In genomic region chr1:165871311-165872067, GRCh38 we compare ENCODE assay signal across 9 cellular contexts. TPM values are rescaled to one million over a fixed set of nuclear protein-coding genes. Genes with fewer than 3 reads are reported as not detected.
DNase-seq lines count a peak whose midpoint lies in the region; ATAC-seq lines count a peak whose summit lies in the region.
"Had no signal": no experiment of that assay in that cellular context is flagged by ENCODE, and none has a peak within 500 bp of the region (broad histone marks: within the 10 kb centered on the region; RNA-seq: fewer than 3 reads in every experiment).

No MANE protein-coding gene starts in this region.

- peaks cover 0 to 12% of the 10 kb centered on the region in 2 donors for H3K36me3 Mint-ChIP-seq in activated naive CD4-positive, alpha-beta T cell treated with anti-CD3 and anti-CD28 coated beads, Interleukin-2, amount 50 U/mL, for 72 hours

- peak overlapping the region; percentile 10 to 38 for H3K27ac Mint-ChIP-seq in activated naive CD4-positive, alpha-beta T cell treated with anti-CD3 and anti-CD28 coated beads, Interleukin-2, amount 50 U/mL, for 72 hours
- H3K27ac Mint-ChIP-seq: brain had no signal

- in situ Hi-C loops in SK-MEL-5 (cut with HindIII; ENCODE audit: low pct_unique_long_range_greater_than_20kb, low sequenced_read_pairs) = no loop called here

- H3K9me3 Mint-ChIP-seq in activated naive CD4-positive, alpha-beta T cell treated with anti-CD3 and anti-CD28 coated beads, Interleukin-2, amount 50 U/mL, for 72 hours = no peaks in the 10 kb centered on the region

- DNase-seq in COR-L47 (lab: John Stamatoyannopoulos, UW) (peak; percentile 18), SK-MEL-5 (ENCODE audit: low read depth, low spot score) (peak; percentile 91), iris pigment epithelial cell (ENCODE audit: low read depth) (peak; percentile 69), NCI-H1930 (lab: John Stamatoyannopoulos, UW) (no peak)
- peak; percentile 39 to 72 for DNase-seq in activated naive CD4-positive, alpha-beta T cell treated with anti-CD3 and anti-CD28 coated beads, Interleukin-2, amount 50 U/mL, for 72 hours (ENCODE audit: low spot score in 2 of 2)
- DNase-seq in stimulated activated CD8-positive, alpha-beta memory T cell treated with anti-CD3 and anti-CD28 coated beads, Interleukin-7, amount 100 ng/mL, for 48 hours (ENCODE audit: extremely low read depth in 1 of 2, low read depth in 1 of 2) = peak; percentile 29 to 55

- ATAC-seq in GM19351 (IDR thresholded peaks at IDR 0.05; ENCODE audit: unreplicated experiment) (peak; percentile 86), HG03378 (IDR thresholded peaks at IDR 0.05; ENCODE audit: unreplicated experiment) (peak; percentile 85)
- peak; percentile 68 to 86 for ATAC-seq in activated naive CD4-positive, alpha-beta T cell treated with anti-CD3 and anti-CD28 coated beads, Interleukin-2, amount 50 U/mL, for 72 hours

RNA-seq across cellular contexts. Expression of gene UCK2, which starts 44.1 kb away (rescaled TPM):
- total RNA-seq in SK-MEL-5 (2014; rRNA removed; shearing (Covaris generic)) = 76.0 and 90.3 TPM in 2 replicates
- 85.9 and 94.3 TPM in 2 replicates for polyA plus RNA-seq in SK-MEL-5 (2015; cell fraction: cytosol; rRNA removed)
- 36.4 and 45.8 TPM in 2 replicates for polyA plus RNA-seq in SK-MEL-5 (2015; cell fraction: nucleus; rRNA removed)
- 10 to 100 TPM; 37.0 to 61.6 TPM for total RNA-seq in activated naive CD4-positive, alpha-beta T cell treated with anti-CD3 and anti-CD28 coated beads, Interleukin-2, amount 50 U/mL, for 72 hours

Comparison
In these comparisons a context has a peak if more than half of its experiments do, and no peak if none do; other contexts are left out.
1. DNase-seq: peak in COR-L47 (single experiment), SK-MEL-5 (single experiment), activated naive CD4-positive, alpha-beta T cell treated with anti-CD3 and anti-CD28 coated beads, Interleukin-2, amount 50 U/mL, for 72 hours (2 of 2), iris pigment epithelial cell (single experiment) and stimulated activated CD8-positive, alpha-beta memory T cell treated with anti-CD3 and anti-CD28 coated beads, Interleukin-7, amount 100 ng/mL, for 48 hours (2 of 2); none in NCI-H1930 (0 of 2).
2. Peak in every context shown above with its lines, with median percentiles within 50 percentile points of each other: ATAC-seq.